19 cellular contexts compared by ENCODE assay signal in genomic region chr3:23459915-23460546, GRCh38.
"Had no signal": no experiment of that assay in that cellular context is flagged by ENCODE, and none has a peak within 500 bp of the region (broad histone marks: within the 10 kb centered on the region; RNA-seq: fewer than 3 reads in every experiment).

No MANE protein-coding gene starts in this region.

- H3K27me3 Mint-ChIP-seq: activated naive CD4-positive, alpha-beta T cell treated with anti-CD3 and anti-CD28 coated beads, Interleukin-2, amount 50 U/mL, for 24 hours; stimulated activated naive B cell treated with anti-CD40 and anti-IgM and Interleukin-4, amounts not matched to agents 10 μg/mL and 1 μg/mL and 100 μg/mL, for 72 hours had no signal

- H3K4me3 Mint-ChIP-seq: activated naive CD4-positive, alpha-beta T cell treated with anti-CD3 and anti-CD28 coated beads, Interleukin-2, amount 50 U/mL, for 24 hours; endodermal cell; immature natural killer cell; naive thymus-derived CD4-positive, alpha-beta T cell; stimulated activated naive B cell treated with anti-CD40 and anti-IgM and Interleukin-4, amounts not matched to agents 10 μg/mL and 1 μg/mL and 100 μg/mL, for 72 hours had no signal

- H3K36me3 Mint-ChIP-seq: immature natural killer cell had no signal

- H3K27ac ChIP-seq: adrenal gland, gastroesophageal sphincter, ovary, thoracic aorta, upper lobe of left lung had no signal

- H3K9me3 ChIP-seq: adrenal gland, gastroesophageal sphincter, mucosa of descending colon, ovary, thoracic aorta, upper lobe of left lung had no signal

- H3K27ac Mint-ChIP-seq: activated naive CD4-positive, alpha-beta T cell treated with anti-CD3 and anti-CD28 coated beads, Interleukin-2, amount 50 U/mL, for 24 hours; endodermal cell; immature natural killer cell; stimulated activated naive B cell treated with anti-CD40 and anti-IgM and Interleukin-4, amounts not matched to agents 10 μg/mL and 1 μg/mL and 100 μg/mL, for 72 hours had no signal

- H3K4me3 ChIP-seq: adrenal gland, gastroesophageal sphincter, mucosa of descending colon, ovary, sigmoid colon, thoracic aorta, upper lobe of left lung had no signal

- H3K36me3 ChIP-seq: adrenal gland, gastroesophageal sphincter, ovary, sigmoid colon, thoracic aorta, upper lobe of left lung had no signal

- DNase-seq: activated CD4-positive, alpha-beta T cell treated with anti-CD3 and anti-CD28 coated beads, Interleukin-2, amount 50 U/mL, for 1 hour; activated CD8-positive, alpha-beta memory T cell treated with anti-CD3 and anti-CD28 coated beads for 24 hours; activated CD8-positive, alpha-beta memory T cell treated with anti-CD3 and anti-CD28 coated beads, Interleukin-2, amount 50 U/mL, for 48 hours; activated gamma-delta T cell; adrenal gland; endodermal cell; immature natural killer cell; kidney glomerular epithelial cell; mesenchymal stem cell; mucosa of descending colon; naive thymus-derived CD4-positive, alpha-beta T cell; ovary; sigmoid colon; stimulated activated naive B cell treated with anti-CD40 and anti-IgM and Interleukin-4, amounts not matched to agents 10 μg/mL and 1 μg/mL and 100 μg/mL, for 72 hours; T1000; upper lobe of left lung had no signal

- H3K9me3 Mint-ChIP-seq: activated naive CD4-positive, alpha-beta T cell treated with anti-CD3 and anti-CD28 coated beads, Interleukin-2, amount 50 U/mL, for 24 hours; endodermal cell; immature natural killer cell had no signal

- H3K27me3 ChIP-seq: adrenal gland, gastroesophageal sphincter, ovary, sigmoid colon, upper lobe of left lung had no signal

- H3K4me1 Mint-ChIP-seq: immature natural killer cell had no signal
